8 cellular contexts compared by ENCODE assay signal in genomic region chr11:96585944-96586880, GRCh38.
DNase-seq lines count a peak whose midpoint lies in the region; FAIRE-seq and TF ChIP-seq lines count a peak whose summit lies in the region.
"Not testable (repeated sequence)": the region's sequence is repeated elsewhere in the genome, so short reads cannot be mapped to it uniquely, and the experiment has no call there.

No MANE protein-coding gene starts in this region.

- H3K4me2 ChIP-seq in H1 (ENCODE audit: insufficient read depth in 1 of 2, low read depth in 2 of 2, low read length in 2 of 2) = not testable (repeated sequence)

- not testable (repeated sequence) for H3K79me2 ChIP-seq in H1 (ENCODE audit: control insufficient read depth in 1 of 2, insufficient read depth in 2 of 2, low read length in 2 of 2)

- not testable (repeated sequence) for H3K56ac ChIP-seq in H1 (replicated peaks; ENCODE audit: insufficient read length, low read depth, low read length)

- not testable (repeated sequence) for H2AFZ ChIP-seq in H1 (ENCODE audit: low read length)

- not testable (repeated sequence) for H2BK12ac ChIP-seq in H1 (ENCODE audit: low read depth, low read length)

- H2BK120ac ChIP-seq in H1 (replicated peaks; ENCODE audit: low read depth, low read length) = not testable (repeated sequence)

- not testable (repeated sequence) for H3K4me1 ChIP-seq in A673 (ENCODE audit: insufficient read depth, low read length, poor library complexity, severe bottlenecking); SJCRH30; H1 (replicated peaks in 1 of 4; ENCODE audit: control insufficient read depth in 3 of 4, insufficient read depth in 4 of 4, low read length in 3 of 4)
- peaks cover 27% of the 10 kb centered on the region; the same call in 1 of the 2 replicates for H3K4me1 ChIP-seq in ES-I3 (ENCODE audit: insufficient read depth, low read length)
- H3K4me1 ChIP-seq in HUES64 (ENCODE audit: insufficient read depth, low read length) = peaks cover 20% of the 10 kb centered on the region
- H3K4me1 ChIP-seq in iPS-18a (ENCODE audit: control insufficient read depth, low read depth, low read length) = peaks cover 10% of the 10 kb centered on the region

- DNase-seq in A673 (ENCODE audit: low spot score) (peak; percentile 63), NCI-H526 (lab: John Stamatoyannopoulos, UW) (peak; percentile 27 to 52), SJCRH30 (peak; percentile 7), renal cortical epithelial cell (ENCODE audit: low read depth) (peak; percentile 4)
- DNase-seq in H1 (ENCODE audit: low read depth in 1 of 2, low spot score in 2 of 2) = not testable (repeated sequence)

- not testable (repeated sequence) for H3K4ac ChIP-seq in H1 (replicated peaks; ENCODE audit: insufficient read length, low read depth, low read length)

- H3K79me1 ChIP-seq in H1 (ENCODE audit: low read depth, low read length) = not testable (repeated sequence)

- not testable (repeated sequence) for H2BK15ac ChIP-seq in H1 (ENCODE audit: low read length)

- peak overlapping the region; percentile 60; the same call in 1 of the 2 replicates for H3K18ac ChIP-seq in H1 (ENCODE audit: extremely low read depth, low read length)

- H2BK20ac ChIP-seq in H1 (ENCODE audit: low read length) = not testable (repeated sequence)

- not testable (repeated sequence) for FAIRE-seq in H1 (lab: Jason Lieb, UNC)

- H3K23me2 ChIP-seq in H1 (ENCODE audit: low read depth, low read length) = not testable (repeated sequence)

- H3K9me3 ChIP-seq in A673 (ENCODE audit: low read depth, low read length, poor library complexity, severe bottlenecking); ES-I3 (ENCODE audit: control insufficient read depth, insufficient read depth, low read length); HUES64 (ENCODE audit: insufficient read depth, low read depth, low read length); SJCRH30 (replicated peaks); H1 (ENCODE audit: insufficient read depth in 2 of 2, low read depth in 1 of 2, low read length in 1 of 2); iPS-18a (ENCODE audit: control insufficient read depth, low read depth, low read length): not testable (repeated sequence)

- not testable (repeated sequence) for H3K27ac ChIP-seq in A673 (ENCODE audit: low read depth, low read length, poor library complexity, severe bottlenecking); SJCRH30; H1 (ENCODE audit: low read depth, low read length)
- peak overlapping the region; percentile 75 for H3K27ac ChIP-seq in HUES64 (ENCODE audit: low read depth, low read length)
- peak overlapping the region; percentile 24 for H3K27ac ChIP-seq in iPS-18a (ENCODE audit: low read length)

- CTCF ChIA-PET in A673 (lab: Charles Lee); H1 (lab: Charles Lee; ENCODE audit: partially characterized antibody): not testable (repeated sequence)

- H3K14ac ChIP-seq in H1 (ENCODE audit: insufficient read length) = not testable (repeated sequence)

- H4K20me1 ChIP-seq in H1 (replicated peaks in 1 of 2; ENCODE audit: control insufficient read depth in 1 of 2, insufficient read depth in 2 of 2, low read length in 2 of 2) = not testable (repeated sequence)

- H3K9ac ChIP-seq in ES-I3 (ENCODE audit: low read depth, low read length) = peak overlapping the region; percentile 44
- not testable (repeated sequence) for H3K9ac ChIP-seq in HUES64 (ENCODE audit: low read depth, low read length); H1 (replicated peaks in 1 of 4; ENCODE audit: extremely low read depth in 1 of 4, low read depth in 3 of 4, low read length in 3 of 4); iPS-18a (ENCODE audit: low read length)

- not testable (repeated sequence) for H4K8ac ChIP-seq in H1 (ENCODE audit: extremely low read depth, insufficient read depth, low read length)

- POLR2A ChIA-PET in A673 (lab: Charles Lee; ENCODE audit: low non-redundant PET); H1 (lab: Charles Lee; ENCODE audit: partially characterized antibody): not testable (repeated sequence)

- H3K23ac ChIP-seq in H1 (ENCODE audit: insufficient read length) = not testable (repeated sequence)

- BruUV-seq in A673 (replicated peaks; lab: Mats Ljungman, UMichigan) = not testable (repeated sequence)

- not testable (repeated sequence) for H3K4me3 ChIP-seq in A673 (ENCODE audit: low read depth, low read length, poor library complexity, severe bottlenecking); HUES64 (ENCODE audit: low read length); SJCRH30; H1 (ENCODE audit: extremely low read depth in 1 of 4, insufficient read depth in 2 of 4, low read depth in 3 of 4, low read length in 4 of 4); iPS-18a (ENCODE audit: low read length)

- no CpG with 5 or more reads among the region's 2 CpGs for WGBS in HUES64
- 60% methylated on average over 2 of the region's 2 CpGs; no CpG with 5 or more reads in 1 of the 2 experiments for WGBS in H1 (ENCODE audit: extremely low coverage in 1 of 2, insufficient coverage in 1 of 2, insufficient read length in 1 of 2, insufficient replicate concordance in 2 of 2, low coverage in 1 of 2, low lambda C conversion rate in 2 of 2, missing lambda C conversion rate in 1 of 2), 2 experiments

- H2AK5ac ChIP-seq in H1 (ENCODE audit: low read depth, low read length) = not testable (repeated sequence)

- H4K91ac ChIP-seq in H1 (replicated peaks; ENCODE audit: insufficient read length, low read length) = not testable (repeated sequence)

- intact Hi-C loops in A673 (cut with micrococcal nuclease; ENCODE audit: unreplicated experiment) = not testable (repeated sequence)

- H3K36me3 ChIP-seq in A673 (ENCODE audit: insufficient read depth, low read length, poor library complexity, severe bottlenecking); ES-I3 (ENCODE audit: insufficient read depth, low read length); HUES64 (ENCODE audit: insufficient read depth, low read length); SJCRH30; H1 (ENCODE audit: control insufficient read depth in 2 of 4, insufficient read depth in 4 of 4, low read length in 3 of 4); iPS-18a (ENCODE audit: control insufficient read depth, low read depth, low read length): not testable (repeated sequence)

- not testable (repeated sequence) for H3K27me3 ChIP-seq in A673 (replicated peaks; ENCODE audit: insufficient read depth, low read depth, low read length, poor library complexity); HUES64 (ENCODE audit: insufficient read depth, low read length); SJCRH30; H1 (replicated peaks in 1 of 4; ENCODE audit: control insufficient read depth in 3 of 4, extremely low read depth in 1 of 4, insufficient read depth in 3 of 4, low read length in 3 of 4); iPS-18a (ENCODE audit: control insufficient read depth, insufficient read depth, low read length)

- not testable (repeated sequence) for TF ChIP-seq POLR2A in H1 (IDR thresholded peaks at IDR 0.05; ENCODE audit: control extremely low read depth in 1 of 2, low read depth in 2 of 2, low read length in 2 of 2)

- TF ChIP-seq CTCF in A673 (conservative IDR thresholded peaks at IDR 0.05; ENCODE audit: low read depth, low read length); H1 (IDR thresholded peaks at IDR 0.05; ENCODE audit: control extremely low read depth in 1 of 3, insufficient read depth in 1 of 3, low read depth in 1 of 3, low read length in 3 of 3): not testable (repeated sequence)

- H2BK5ac ChIP-seq in H1 (ENCODE audit: low read depth, low read length) = peak overlapping the region; percentile 9; the same call in 1 of the 2 replicates

- not testable (repeated sequence) for TF ChIP-seq RAD21 in H1 (IDR thresholded peaks at IDR 0.05 in 1 of 2, conservative IDR thresholded peaks at IDR 0.05 in 1 of 2; ENCODE audit: low read depth in 2 of 2, low read length in 2 of 2)

- TF ChIP-seq EP300 in H1 (IDR thresholded peaks at IDR 0.05; ENCODE audit: borderline replicate concordance in 1 of 2, low read depth in 2 of 2, low read length in 2 of 2) = not testable (repeated sequence)

- H4K5ac ChIP-seq in H1 (ENCODE audit: insufficient read length, low read depth, low read length) = not testable (repeated sequence)
